ENCODE assay signal across 8 cellular contexts in the genomic region with DNA sequence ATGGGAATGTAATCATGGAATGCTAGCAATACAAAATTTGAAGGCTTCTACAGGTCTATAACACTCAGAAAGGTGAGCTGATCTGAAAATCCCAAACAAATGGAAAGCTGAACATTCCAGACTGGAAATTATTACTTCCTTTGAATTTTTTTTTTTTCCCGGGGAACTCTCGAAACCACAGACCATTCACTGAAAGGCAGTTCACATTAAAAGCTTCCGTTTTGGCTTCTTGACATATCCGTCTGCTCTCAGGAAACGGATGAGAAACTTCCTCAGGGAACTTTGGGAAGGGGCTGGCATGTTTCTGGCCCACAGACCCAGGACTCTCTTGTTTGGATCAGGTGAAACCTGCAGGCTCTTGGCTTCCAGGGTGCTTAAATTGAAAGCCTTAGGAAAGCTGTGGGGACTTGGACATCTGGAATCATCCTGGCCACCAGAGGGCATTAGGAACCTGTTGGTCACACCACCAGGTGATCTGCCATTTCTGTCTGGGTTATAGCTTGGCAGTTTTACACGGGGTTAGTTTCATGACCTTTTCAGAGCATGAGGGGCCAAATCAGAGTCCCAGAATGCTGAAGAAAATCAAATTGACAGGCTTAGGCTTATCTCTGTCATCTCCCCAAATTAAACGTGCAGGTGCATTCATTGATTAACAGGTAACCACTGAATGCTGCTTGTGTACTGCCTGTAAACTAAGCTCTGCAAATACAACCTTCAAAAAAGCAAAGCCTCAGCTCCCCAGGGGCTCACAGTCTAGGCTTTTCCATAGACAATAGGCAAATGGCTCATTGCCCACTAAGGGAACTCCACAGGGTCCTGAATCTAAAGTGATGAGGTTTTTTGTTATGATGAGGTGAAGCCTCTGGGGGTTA. TPM values are rescaled to one million over a fixed set of nuclear protein-coding genes. Genes with fewer than 3 reads are reported as not detected.
DNase-seq lines count a peak whose midpoint lies in the region; ATAC-seq, FAIRE-seq and TF ChIP-seq lines count a peak whose summit lies in the region.

No MANE protein-coding gene starts in this region.

- peaks cover 43% of the 10 kb centered on the region for H3K4me1 Mint-ChIP-seq in activated T-helper 2 cell treated with anti-CD3 and anti-CD28 coated beads, Interferon-gamma antibody, Interleukin-2, Interleukin-4, amounts not matched to agents 10 μg/mL and 5 μg/mL and 100 μg/mL, durations not matched to agents 14 hours and 24 hours and 36 hours (ENCODE audit: low read depth)

- H3K4me3 Mint-ChIP-seq in activated T-helper 2 cell treated with anti-CD3 and anti-CD28 coated beads, Interferon-gamma antibody, Interleukin-2, Interleukin-4, amounts not matched to agents 10 μg/mL and 5 μg/mL and 100 μg/mL, durations not matched to agents 14 hours and 24 hours and 36 hours (ENCODE audit: low read depth) = peak overlapping the region; percentile 66

- H3K27ac Mint-ChIP-seq in activated T-helper 2 cell treated with anti-CD3 and anti-CD28 coated beads, Interferon-gamma antibody, Interleukin-2, Interleukin-4, amounts not matched to agents 10 μg/mL and 5 μg/mL and 100 μg/mL, durations not matched to agents 14 hours and 24 hours and 36 hours = peak overlapping the region; percentile 56

- no peaks in the 10 kb centered on the region for H3K27me3 Mint-ChIP-seq in activated T-helper 2 cell treated with anti-CD3 and anti-CD28 coated beads, Interferon-gamma antibody, Interleukin-2, Interleukin-4, amounts not matched to agents 10 μg/mL and 5 μg/mL and 100 μg/mL, durations not matched to agents 14 hours and 24 hours and 36 hours (ENCODE audit: low read depth)

- no peak overlapping the region for H3K4me3 ChIP-seq in HUES64 (ENCODE audit: low read length)

- intact Hi-C loops in activated T-helper 2 cell treated with anti-CD3 and anti-CD28 coated beads, Interferon-gamma antibody, Interleukin-2, Interleukin-4, amounts not matched to agents 10 μg/mL and 5 μg/mL and 100 μg/mL, durations not matched to agents 14 hours and 24 hours and 36 hours (cut with micrococcal nuclease) = loop anchor here (1.0 to 10.0 kb wide), 5 partner anchors 23 to 147 kb away; partner anchors contain the start of gene GRAMD1B
- intact Hi-C loops in head of caudate nucleus (cut with DNase I) = loop anchor here (10.0 kb wide), 1 partner anchor 67 kb away; no protein-coding TSS in a partner anchor

- H3K27me3 ChIP-seq in HUES64 (ENCODE audit: insufficient read depth, low read length) = peaks cover 49% of the 10 kb centered on the region

- TF ChIP-seq CTCF in 22Rv1 (IDR thresholded peaks at IDR 0.05) (peak; percentile 75), GM12874 (IDR thresholded peaks at IDR 0.05; ENCODE audit: insufficient read depth, low read depth, low read length) (peak; percentile 77)

- DNase-seq in RCC 7860 (ENCODE audit: low spot score) (peak; percentile 12), head of caudate nucleus (peak in 35 of 42 donors; percentile 11 to 69 (median 37)), renal cortical epithelial cell (ENCODE audit: low read depth) (peak; percentile 69)
- peak; percentile 30 for DNase-seq in activated T-helper 2 cell treated with anti-CD3 and anti-CD28 coated beads, Interferon-gamma antibody, Interleukin-2, Interleukin-4, amounts not matched to agents 10 μg/mL and 5 μg/mL and 100 μg/mL, durations not matched to agents 14 hours and 24 hours and 36 hours (ENCODE audit: low spot score)

- peaks cover 37% of the 10 kb centered on the region for H3K4me1 ChIP-seq in HUES64 (ENCODE audit: insufficient read depth, low read length)

- no peaks in the 10 kb centered on the region for H3K9me3 ChIP-seq in HUES64 (ENCODE audit: insufficient read depth, low read depth, low read length)

- H3K27ac ChIP-seq in 22Rv1 (no peak overlapping the region), HUES64 (ENCODE audit: low read depth, low read length) (peak overlapping the region; percentile 50; the same call in 1 of the 2 replicates)

- no peak overlapping the region for H3K9ac ChIP-seq in HUES64 (ENCODE audit: low read depth, low read length)

- no peak for ATAC-seq in HG02970 (IDR thresholded peaks at IDR 0.05; ENCODE audit: low FRiP score, unreplicated experiment)

- H3K36me3 Mint-ChIP-seq in activated T-helper 2 cell treated with anti-CD3 and anti-CD28 coated beads, Interferon-gamma antibody, Interleukin-2, Interleukin-4, amounts not matched to agents 10 μg/mL and 5 μg/mL and 100 μg/mL, durations not matched to agents 14 hours and 24 hours and 36 hours (ENCODE audit: low read depth) = no peaks in the 10 kb centered on the region

- WGBS in HUES64 = 30% methylated on average over 7 of the region's 7 CpGs

- FAIRE-seq in RCC 7860 (lab: Jason Lieb, UNC) = no peak

- no peaks in the 10 kb centered on the region for H3K36me3 ChIP-seq in HUES64 (ENCODE audit: insufficient read depth, low read length)

- H3K9me3 Mint-ChIP-seq in activated T-helper 2 cell treated with anti-CD3 and anti-CD28 coated beads, Interferon-gamma antibody, Interleukin-2, Interleukin-4, amounts not matched to agents 10 μg/mL and 5 μg/mL and 100 μg/mL, durations not matched to agents 14 hours and 24 hours and 36 hours = no peaks in the 10 kb centered on the region

RNA-seq across cellular contexts. Expression of gene GRAMD1B, which starts 22.7 kb away (rescaled TPM):
- polyA plus RNA-seq in HUES64 (2013, experiment 1 of 2) = 8.1 TPM
- polyA plus RNA-seq in HUES64 (2013, experiment 2 of 2) = 9.3 TPM
- 159 and 166 TPM in 2 replicates for total RNA-seq in activated T-helper 2 cell treated with anti-CD3 and anti-CD28 coated beads, Interferon-gamma antibody, Interleukin-2, Interleukin-4, amounts not matched to agents 10 μg/mL and 5 μg/mL and 100 μg/mL, durations not matched to agents 14 hours and 24 hours and 36 hours
- 0.69 and 2.0 TPM in 2 replicates for total RNA-seq in renal cortical epithelial cell

Comparison
In these comparisons a context has a peak if more than half of its experiments do, and no peak if none do; other contexts are left out.
1. DNase-seq: peak in every context shown above with its lines; median percentile 69 in renal cortical epithelial cell; 37 in head of caudate nucleus; 30 in activated T-helper 2 cell treated with anti-CD3 and anti-CD28 coated beads, Interferon-gamma antibody, Interleukin-2, Interleukin-4, amounts not matched to agents 10 μg/mL and 5 μg/mL and 100 μg/mL, durations not matched to agents 14 hours and 24 hours and 36 hours; 12 in RCC 7860.
2. RNA of gene GRAMD1B, which starts 22.7 kb away (total RNA-seq): 159 to 166 TPM in activated T-helper 2 cell treated with anti-CD3 and anti-CD28 coated beads, Interferon-gamma antibody, Interleukin-2, Interleukin-4, amounts not matched to agents 10 μg/mL and 5 μg/mL and 100 μg/mL, durations not matched to agents 14 hours and 24 hours and 36 hours; 0.69 to 2.0 TPM in renal cortical epithelial cell; every median in the first group is over 10 times any median in the second.